Comparison of ENCODE assay signal across 28 cellular contexts in genomic region chr12:39461059-39461458, GRCh38.
"Had no signal": no experiment of that assay in that cellular context is flagged by ENCODE, and none has a peak within 500 bp of the region (broad histone marks: within the 10 kb centered on the region; RNA-seq: fewer than 3 reads in every experiment).

No MANE protein-coding gene starts in this region.

- DNase-seq: colonic mucosa; cortex of kidney; dermis blood vessel endothelial cell; dorsolateral prefrontal cortex; effector CD4-positive, alpha-beta T cell; effector CD8-positive, alpha-beta T cell; effector memory CD4-positive, alpha-beta T cell; effector memory CD8-positive, alpha-beta T cell; endodermal cell; erythroblast; esophagus squamous epithelium; foreskin fibroblast; foreskin keratinocyte; foreskin melanocyte; gastrocnemius medialis; glutamatergic neuron; head of caudate nucleus; heart left ventricle; heart right ventricle had no signal

- H3K27ac ChIP-seq: colonic mucosa, coronary artery, dorsolateral prefrontal cortex, epithelial cell of prostate, esophagus muscularis mucosa, esophagus squamous epithelium, foreskin keratinocyte, gastrocnemius medialis, gastroesophageal sphincter, heart left ventricle, heart right ventricle had no signal

- H3K27me3 ChIP-seq: colonic mucosa, dorsolateral prefrontal cortex, esophagus muscularis mucosa, esophagus squamous epithelium, foreskin keratinocyte, gastrocnemius medialis, gastroesophageal sphincter, heart left ventricle, heart right ventricle had no signal

- H3K4me3 ChIP-seq: colonic mucosa, coronary artery, dorsolateral prefrontal cortex, esophagus muscularis mucosa, esophagus squamous epithelium, gastrocnemius medialis, gastroesophageal sphincter, heart left ventricle, heart right ventricle had no signal

- ATAC-seq: effector memory CD8-positive, alpha-beta T cell; esophagus mucosa; foreskin keratinocyte; gastrocnemius medialis; gastroesophageal sphincter; heart left ventricle; heart right ventricle had no signal

- FAIRE-seq: colon, endometrium, endothelial cell of umbilical vein, frontal cortex had no signal

- H3K4me1 ChIP-seq: colonic mucosa, esophagus muscularis mucosa, foreskin keratinocyte, gastrocnemius medialis, gastroesophageal sphincter, heart left ventricle, heart right ventricle had no signal

- H3K9me3 ChIP-seq: colonic mucosa, esophagus muscularis mucosa, esophagus squamous epithelium, gastrocnemius medialis had no signal

- H3K36me3 ChIP-seq: colonic mucosa, esophagus muscularis mucosa, esophagus squamous epithelium, gastrocnemius medialis, gastroesophageal sphincter, heart left ventricle, heart right ventricle had no signal
